In the genomic region with DNA sequence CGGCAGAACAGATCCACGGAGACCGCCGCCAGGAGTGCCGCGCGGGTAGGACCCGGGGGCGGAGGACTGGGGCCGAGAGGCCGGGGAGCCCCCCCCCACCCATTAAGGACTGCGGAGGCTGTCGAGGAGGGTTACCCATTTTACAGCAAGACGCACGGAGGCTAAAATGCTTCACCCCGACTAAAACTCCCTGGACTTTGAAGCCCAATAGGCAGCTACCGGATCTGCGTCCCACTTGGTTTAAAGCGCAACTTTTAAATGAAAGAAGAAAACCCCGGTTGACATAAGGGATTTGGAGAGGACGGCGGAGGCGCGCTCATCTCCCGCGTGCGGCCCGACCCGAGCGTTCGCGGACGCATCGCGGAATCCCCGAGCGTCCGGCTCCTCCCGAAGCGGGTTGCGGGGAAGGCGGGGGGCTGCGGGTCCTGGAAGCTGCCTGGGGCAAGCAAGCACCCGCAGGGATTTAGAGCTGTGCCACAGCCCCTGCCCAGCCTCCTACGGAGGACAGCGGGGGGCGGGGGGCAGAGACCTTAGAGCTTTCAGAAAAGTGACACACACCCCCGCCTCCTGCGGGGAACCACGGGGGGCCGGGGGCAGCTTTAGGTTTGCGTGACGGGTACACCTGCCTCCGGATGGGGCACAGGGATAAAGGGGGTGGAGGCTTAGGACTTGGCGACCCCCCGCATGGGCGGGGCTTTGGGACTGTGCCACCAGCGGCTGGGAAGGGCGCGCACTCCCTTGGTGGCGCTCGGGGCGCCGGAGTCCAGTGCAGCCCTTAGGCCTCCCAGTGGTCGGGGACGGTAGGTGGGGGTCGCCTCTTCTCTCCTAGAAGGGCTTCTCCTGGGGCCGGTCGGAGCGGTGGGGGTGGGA, we compare ENCODE assay signal across 8 cellular contexts. TPM values are rescaled to one million over a fixed set of nuclear protein-coding genes. Genes with fewer than 3 reads are reported as not detected.
DNase-seq lines count a peak whose midpoint lies in the region; ATAC-seq and TF ChIP-seq lines count a peak whose summit lies in the region.

No MANE protein-coding gene starts in this region.

- H3K27ac ChIP-seq in brain microvascular endothelial cell (no peak overlapping the region), aorta (ENCODE audit: low read depth in 1 of 2, low read length in 2 of 2) (no peak overlapping the region)

- intact Hi-C loops in aorta (cut with DNase I): no loop called here

- WGBS in aorta, 2 donors: 1% methylated on average over 70 of the region's 70 CpGs

- H3K36me3 ChIP-seq in brain microvascular endothelial cell (replicated peaks) (no peaks in the 10 kb centered on the region), aorta (ENCODE audit: control insufficient read depth in 1 of 2, insufficient read depth in 2 of 2, low read length in 1 of 2) (no peaks in the 10 kb centered on the region)

- DNase-seq in A172 (ENCODE audit: low spot score): peak; percentile 29
- DNase-seq in HFF-Myc (ENCODE audit: extremely low read depth, low read depth): no peak
- DNase-seq in brain microvascular endothelial cell: peak; percentile 34
- DNase-seq in left kidney (ENCODE audit: low read depth, low spot score): peak; percentile 86
- DNase-seq in aorta: no peak
- DNase-seq in erythroblast (lab: John Stamatoyannopoulos, UW): no peak
- no peak for DNase-seq in C1 segment of cervical spinal cord (lab: John Stamatoyannopoulos, UW)

- H3K4me1 ChIP-seq in aorta (ENCODE audit: control insufficient read depth in 1 of 2, insufficient read depth in 2 of 2, low read length in 2 of 2): no peaks in the 10 kb centered on the region

- no peak for TF ChIP-seq CTCF in HFF-Myc (IDR thresholded peaks at IDR 0.05; ENCODE audit: low read depth, low read length, missing control alignments)
- TF ChIP-seq CTCF in brain microvascular endothelial cell (IDR thresholded peaks at IDR 0.05; ENCODE audit: low read depth, low read length, missing control alignments): peak; percentile 57

- peak overlapping the region; percentile 21 for H3K4me3 ChIP-seq in HFF-Myc (replicated peaks; ENCODE audit: low read depth, low read length)
- H3K4me3 ChIP-seq in brain microvascular endothelial cell (ENCODE audit: low read depth, low read length): peak overlapping the region; percentile 53
- H3K4me3 ChIP-seq in aorta (ENCODE audit: low read length in 2 of 2): peak overlapping the region in 1 of 2 donors; percentile 33

- H3K9me3 ChIP-seq in aorta (ENCODE audit: control insufficient read depth, low read length): no peaks in the 10 kb centered on the region

- in situ Hi-C loops in brain microvascular endothelial cell (cut with HindIII; ENCODE audit: low pct_ligation_motif_present, low sequenced_read_pairs): no loop called here

- peaks cover 8% of the 10 kb centered on the region for H3K27me3 ChIP-seq in brain microvascular endothelial cell (replicated peaks)
- H3K27me3 ChIP-seq in aorta (ENCODE audit: control insufficient read depth in 1 of 2, insufficient read depth in 2 of 2, low read length in 1 of 2): no peaks in the 10 kb centered on the region

- ATAC-seq in aorta (ENCODE audit: low FRiP score) (peak; percentile 29), HG02759 (IDR thresholded peaks at IDR 0.05; ENCODE audit: unreplicated experiment) (no peak)

- no peak for TF ChIP-seq POLR2A in erythroblast (IDR thresholded peaks at IDR 0.05; ENCODE audit: low read length)

RNA-seq across cellular contexts. Expression of gene CELSR1, which starts 0.8 kb away (rescaled TPM):
- 16.7 and 19.6 TPM in 2 replicates for total RNA-seq in A172 (2014; rRNA removed; shearing (Covaris generic))
- 1 to 10 TPM; 2.3 to 3.0 TPM for total RNA-seq in aorta
- under 1 TPM; 0.15 to 0.38 TPM for polyA plus RNA-seq in aorta

Comparison
In these comparisons a context has a peak if more than half of its experiments do, and no peak if none do; other contexts are left out.
1. DNase-seq: peak in A172 (single experiment), brain microvascular endothelial cell (single experiment) and left kidney (single experiment); none in HFF-Myc (single experiment), aorta (0 of 2), erythroblast (0 of 2) and C1 segment of cervical spinal cord (0 of 14).